ENCODE assay signal across 7 cellular contexts in the genomic region with DNA sequence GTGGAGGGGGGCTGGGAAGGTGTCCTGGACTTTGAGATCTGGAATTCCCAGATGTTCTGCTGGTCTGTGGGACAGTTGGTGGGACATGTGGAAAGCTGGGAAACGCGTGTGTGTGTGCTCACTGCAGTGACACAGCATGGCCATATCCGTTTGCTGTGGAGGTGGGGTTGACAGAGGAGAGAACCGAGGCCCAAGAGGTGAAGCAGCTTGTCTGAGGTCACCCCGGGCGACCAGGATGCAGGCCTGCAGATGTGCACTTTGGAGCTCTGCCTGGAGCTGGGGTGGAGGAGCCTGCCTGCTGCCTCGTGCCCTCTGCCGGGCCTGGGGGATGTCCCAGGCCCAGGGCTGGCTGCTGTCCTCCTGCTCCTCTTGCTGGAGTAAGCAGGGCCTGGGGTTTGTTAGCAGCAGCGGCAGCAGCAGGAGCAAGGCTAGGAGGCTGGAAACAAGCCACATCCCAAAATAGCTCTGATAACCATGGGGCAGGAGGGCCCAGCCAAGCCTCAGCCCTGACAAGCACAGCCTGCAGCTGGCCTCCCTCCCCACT.
DNase-seq lines count a peak whose midpoint lies in the region; ATAC-seq and TF ChIP-seq lines count a peak whose summit lies in the region.
"Not testable (repeated sequence)": the region's sequence is repeated elsewhere in the genome, so short reads cannot be mapped to it uniquely, and the experiment has no call there.

No MANE protein-coding gene starts in this region.

- H3K4me1 ChIP-seq in Peyer's patch, result peaks cover 0 to 51% (median 15%) of the 10 kb centered on the region in 4 donors
- not testable (repeated sequence) for H3K4me1 ChIP-seq in endodermal cell (ENCODE audit: control insufficient read depth, insufficient read depth, low read length); smooth muscle cell (ENCODE audit: low read depth)

- WGBS in endodermal cell (ENCODE audit: insufficient coverage in 1 of 2, insufficient read length in 1 of 2), 2 experiments, result 88% methylated on average over 7 of the region's 9 CpGs; no CpG with 5 or more reads in 1 of the 2 experiments
- WGBS in smooth muscle cell (ENCODE audit: low lambda C conversion rate), result 48% methylated on average over 9 of the region's 9 CpGs

- H2AFZ ChIP-seq in smooth muscle cell (ENCODE audit: low read depth), result not testable (repeated sequence)

- DNase-seq in GM03348 (ENCODE audit: low spot score), result peak; percentile 68
- DNase-seq in Peyer's patch, result peak in 1 of 3 donors; percentile 22
- DNase-seq in activated naive CD8-positive, alpha-beta T cell treated with anti-CD3 and anti-CD28 coated beads, Interleukin-2, amount 10 ng/mL, durations not matched to agents 7 days and 5 days; endodermal cell: not testable (repeated sequence)
- peak; percentile 89 for DNase-seq in left ventricle myocardium superior
- peak; percentile 97 for DNase-seq in myocyte (ENCODE audit: low read depth)
- DNase-seq in smooth muscle cell (lab: John Stamatoyannopoulos, UW; ENCODE audit: unreplicated experiment), result peak; percentile 25

- H3K4me1 Mint-ChIP-seq in activated naive CD8-positive, alpha-beta T cell treated with anti-CD3 and anti-CD28 coated beads, Interleukin-2, amount 10 ng/mL, durations not matched to agents 7 days and 5 days, result peaks cover 15% of the 10 kb centered on the region
- H3K4me1 Mint-ChIP-seq in endodermal cell, result not testable (repeated sequence)

- POLR2A ChIA-PET in activated naive CD8-positive, alpha-beta T cell treated with anti-CD3 and anti-CD28 coated beads, Interleukin-2, amount 10 ng/mL, durations not matched to agents 7 days and 5 days (lab: Charles Lee), result not testable (repeated sequence)

- intact Hi-C loops in left ventricle myocardium superior (cut with micrococcal nuclease), result not testable (repeated sequence)

- H4K20me1 ChIP-seq in smooth muscle cell (ENCODE audit: low read depth), result not testable (repeated sequence)

- not testable (repeated sequence) for H3K27me3 ChIP-seq in Peyer's patch; endodermal cell (ENCODE audit: control insufficient read depth, insufficient read depth, low read length, poor library complexity, severe bottlenecking); smooth muscle cell (ENCODE audit: low read depth)

- H3K36me3 Mint-ChIP-seq in activated naive CD8-positive, alpha-beta T cell treated with anti-CD3 and anti-CD28 coated beads, Interleukin-2, amount 10 ng/mL, durations not matched to agents 7 days and 5 days; endodermal cell (ENCODE audit: low read depth): not testable (repeated sequence)

- not testable (repeated sequence) for ATAC-seq in activated naive CD8-positive, alpha-beta T cell treated with anti-CD3 and anti-CD28 coated beads, Interleukin-2, amount 10 ng/mL, durations not matched to agents 7 days and 5 days (ENCODE audit: low read depth)
- ATAC-seq in left ventricle myocardium superior, result peak; percentile 83

- not testable (repeated sequence) for H3K4me3 Mint-ChIP-seq in activated naive CD8-positive, alpha-beta T cell treated with anti-CD3 and anti-CD28 coated beads, Interleukin-2, amount 10 ng/mL, durations not matched to agents 7 days and 5 days; endodermal cell

- H3K9me3 Mint-ChIP-seq in activated naive CD8-positive, alpha-beta T cell treated with anti-CD3 and anti-CD28 coated beads, Interleukin-2, amount 10 ng/mL, durations not matched to agents 7 days and 5 days; endodermal cell: not testable (repeated sequence)

- not testable (repeated sequence) for TF ChIP-seq POLR2A in Peyer's patch (IDR thresholded peaks at IDR 0.05)

- not testable (repeated sequence) for H3K79me2 ChIP-seq in smooth muscle cell (ENCODE audit: low read depth)

- not testable (repeated sequence) for H3K36me3 ChIP-seq in Peyer's patch; endodermal cell (ENCODE audit: control insufficient read depth, insufficient read depth, low read length); smooth muscle cell (ENCODE audit: low read depth)

- not testable (repeated sequence) for H3K27me3 Mint-ChIP-seq in activated naive CD8-positive, alpha-beta T cell treated with anti-CD3 and anti-CD28 coated beads, Interleukin-2, amount 10 ng/mL, durations not matched to agents 7 days and 5 days; endodermal cell (ENCODE audit: insufficient read depth)

- H3K4me3 ChIP-seq in Peyer's patch; endodermal cell (ENCODE audit: low read length); smooth muscle cell: not testable (repeated sequence)

- not testable (repeated sequence) for H3K9ac ChIP-seq in endodermal cell (ENCODE audit: extremely low read depth, low read length, poor library complexity, severe bottlenecking); smooth muscle cell (ENCODE audit: low read depth)

- not testable (repeated sequence) for TF ChIP-seq CTCF in Peyer's patch (IDR thresholded peaks at IDR 0.05); endodermal cell (conservative IDR thresholded peaks at IDR 0.05); smooth muscle cell (IDR thresholded peaks at IDR 0.05; ENCODE audit: borderline replicate concordance, insufficient read depth, poor library complexity, severe bottlenecking)

- H3K27ac ChIP-seq in Peyer's patch, result peak overlapping the region in 3 of 4 donors; percentile 46 to 70 (median 57)
- not testable (repeated sequence) for H3K27ac ChIP-seq in endodermal cell (ENCODE audit: low read depth, low read length)
- H3K27ac ChIP-seq in smooth muscle cell (ENCODE audit: low read depth), result peak overlapping the region; percentile 43

- H3K9me3 ChIP-seq in Peyer's patch; endodermal cell (ENCODE audit: control insufficient read depth, low read length); smooth muscle cell (replicated peaks; ENCODE audit: low read depth): not testable (repeated sequence)

- H3K4me2 ChIP-seq in smooth muscle cell, result not testable (repeated sequence)

- not testable (repeated sequence) for H3F3A ChIP-seq in smooth muscle cell (ENCODE audit: low read depth)

- H3K27ac Mint-ChIP-seq in activated naive CD8-positive, alpha-beta T cell treated with anti-CD3 and anti-CD28 coated beads, Interleukin-2, amount 10 ng/mL, durations not matched to agents 7 days and 5 days, result peak overlapping the region; percentile 32
- H3K27ac Mint-ChIP-seq in endodermal cell, result peak overlapping the region; percentile 72
